ENCODE assay signal across 9 cellular contexts in the genomic region with DNA sequence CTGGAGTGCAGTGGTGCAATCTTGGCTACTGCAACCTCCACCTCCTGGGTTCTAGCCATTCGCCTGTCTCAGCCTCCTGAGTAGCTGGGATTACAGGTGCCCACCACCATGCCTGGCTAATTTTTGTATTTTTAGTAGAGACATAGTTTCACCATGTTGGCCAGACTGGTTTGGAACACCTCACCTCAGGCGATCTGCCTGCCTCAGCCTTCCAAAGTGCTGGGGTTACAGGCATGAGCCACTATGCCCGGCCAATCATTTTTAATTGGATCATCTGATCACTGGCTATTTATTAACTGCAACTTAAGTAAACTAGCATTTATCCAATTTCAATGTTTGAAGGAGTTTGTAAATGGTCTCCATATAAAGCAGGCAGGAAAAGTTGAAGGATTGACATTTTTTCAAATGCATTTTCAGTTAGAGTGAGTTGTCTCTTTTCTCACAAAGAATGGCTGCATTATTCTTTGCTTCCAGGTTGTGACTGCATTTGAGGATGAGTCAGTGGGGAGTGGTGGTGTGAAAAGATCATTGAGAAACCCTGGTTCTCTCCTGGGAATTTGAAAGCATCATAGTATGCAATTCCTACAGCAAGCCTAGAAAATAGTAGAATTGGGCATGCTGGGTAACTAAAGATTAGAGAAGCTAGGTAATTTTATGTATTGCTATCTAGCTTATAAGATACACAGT.
DNase-seq lines count a peak whose midpoint lies in the region; ATAC-seq and TF ChIP-seq lines count a peak whose summit lies in the region.
"Had no signal": no experiment of that assay in that cellular context is flagged by ENCODE, and none has a peak within 500 bp of the region (broad histone marks: within the 10 kb centered on the region; RNA-seq: fewer than 3 reads in every experiment).

No MANE protein-coding gene starts in this region.

- no peak overlapping the region for H3K4ac ChIP-seq in mesenchymal stem cell (ENCODE audit: low read depth in 1 of 2, low read length in 2 of 2)

- no peak overlapping the region for H2BK120ac ChIP-seq in mesenchymal stem cell (ENCODE audit: low read depth, low read length)

- H3K27ac ChIP-seq in mesenchymal stem cell (ENCODE audit: low read length, poor library complexity, severe bottlenecking) = no peak overlapping the region

- no peaks in the 10 kb centered on the region for H3K27me3 ChIP-seq in mesenchymal stem cell (ENCODE audit: control insufficient read depth in 1 of 2, insufficient read depth in 1 of 2, low read length in 2 of 2)

- ATAC-seq in GM21619 (IDR thresholded peaks at IDR 0.05; ENCODE audit: unreplicated experiment) = no peak
- ATAC-seq in HG03378 (IDR thresholded peaks at IDR 0.05; ENCODE audit: unreplicated experiment) = no peak

- H3K36me3 ChIP-seq in mesenchymal stem cell (ENCODE audit: control insufficient read depth in 1 of 2, insufficient read depth in 2 of 2, low read depth in 1 of 2, low read length in 2 of 2) = no peaks in the 10 kb centered on the region

- H3K4me1 ChIP-seq in mesenchymal stem cell (ENCODE audit: control insufficient read depth, insufficient read depth, low read depth, low read length) = no peaks in the 10 kb centered on the region

- no peak overlapping the region for H3K23ac ChIP-seq in mesenchymal stem cell (ENCODE audit: low read length in 2 of 2)

- H3K4me3 ChIP-seq in AG10803 (ENCODE audit: low read length) = no peak overlapping the region
- no peak overlapping the region for H3K4me3 ChIP-seq in mesenchymal stem cell (ENCODE audit: insufficient read depth in 1 of 2, low read depth in 1 of 2, low read length in 2 of 2)

- H3K14ac ChIP-seq in mesenchymal stem cell (ENCODE audit: low read length in 2 of 2) = no peak overlapping the region

- H4K8ac ChIP-seq in mesenchymal stem cell (ENCODE audit: low read length) = no peak overlapping the region

- no peak for TF ChIP-seq CTCF in AG10803 (conservative IDR thresholded peaks at IDR 0.05; ENCODE audit: low read length)

- DNase-seq in AG10803 (ENCODE audit: low read depth) = peak; percentile 94
- peak; percentile 65 for DNase-seq in M059J (ENCODE audit: low read depth)
- DNase-seq in dedifferentiated amniotic fluid mesenchymal stem cell (ENCODE audit: extremely low spot score) = peak; percentile 84
- peak; percentile 82 for DNase-seq in mesenchymal stem cell
- DNase-seq in NCI-H1436 treated with DMSO at 0.1 percent for 48 hours (lab: John Stamatoyannopoulos, UW) = no peak
- DNase-seq in NCI-H2081 treated with DMSO at 0.1 percent for 48 hours (lab: John Stamatoyannopoulos, UW) = no peak
- DNase-seq: retina had no signal

- H2BK12ac ChIP-seq in mesenchymal stem cell (ENCODE audit: low read length in 2 of 2) = peak overlapping the region in 1 of 2 experiments; percentile 52

- no peak overlapping the region for H2BK5ac ChIP-seq in mesenchymal stem cell (ENCODE audit: low read depth, low read length, poor library complexity, severe bottlenecking)

- H2AFZ ChIP-seq in mesenchymal stem cell (ENCODE audit: low read depth, low read length) = no peak overlapping the region

- no peak overlapping the region for H2BK15ac ChIP-seq in mesenchymal stem cell (ENCODE audit: low read depth, poor library complexity, severe bottlenecking)

- WGBS in mesenchymal stem cell = 95% methylated on average over 2 of the region's 3 CpGs

- no peak overlapping the region for H3K4me2 ChIP-seq in mesenchymal stem cell (ENCODE audit: low read length, poor library complexity, severe bottlenecking)

- H3K18ac ChIP-seq in mesenchymal stem cell (ENCODE audit: low read depth in 1 of 2, low read length in 2 of 2) = peak overlapping the region in 1 of 2 experiments; percentile 52

- H2AK5ac ChIP-seq in mesenchymal stem cell (ENCODE audit: low read length, severe bottlenecking) = no peak overlapping the region

- H4K91ac ChIP-seq in mesenchymal stem cell (ENCODE audit: low read length) = no peak overlapping the region

- H3K9me3 ChIP-seq in mesenchymal stem cell (ENCODE audit: control insufficient read depth, low read length) = no peaks in the 10 kb centered on the region

- no peaks in the 10 kb centered on the region for H3K79me1 ChIP-seq in mesenchymal stem cell (replicated peaks; ENCODE audit: low read length, poor library complexity, severe bottlenecking)

- H3K9ac ChIP-seq in mesenchymal stem cell (ENCODE audit: low read length) = peak overlapping the region; percentile 42

Comparison
In these comparisons a context has a peak if more than half of its experiments do, and no peak if none do; other contexts are left out.
1. DNase-seq: peak in AG10803 (single experiment), M059J (single experiment), dedifferentiated amniotic fluid mesenchymal stem cell (single experiment) and mesenchymal stem cell (single experiment); none in NCI-H1436 treated with DMSO at 0.1 percent for 48 hours (single experiment) and NCI-H2081 treated with DMSO at 0.1 percent for 48 hours (single experiment).